In the genomic region with DNA sequence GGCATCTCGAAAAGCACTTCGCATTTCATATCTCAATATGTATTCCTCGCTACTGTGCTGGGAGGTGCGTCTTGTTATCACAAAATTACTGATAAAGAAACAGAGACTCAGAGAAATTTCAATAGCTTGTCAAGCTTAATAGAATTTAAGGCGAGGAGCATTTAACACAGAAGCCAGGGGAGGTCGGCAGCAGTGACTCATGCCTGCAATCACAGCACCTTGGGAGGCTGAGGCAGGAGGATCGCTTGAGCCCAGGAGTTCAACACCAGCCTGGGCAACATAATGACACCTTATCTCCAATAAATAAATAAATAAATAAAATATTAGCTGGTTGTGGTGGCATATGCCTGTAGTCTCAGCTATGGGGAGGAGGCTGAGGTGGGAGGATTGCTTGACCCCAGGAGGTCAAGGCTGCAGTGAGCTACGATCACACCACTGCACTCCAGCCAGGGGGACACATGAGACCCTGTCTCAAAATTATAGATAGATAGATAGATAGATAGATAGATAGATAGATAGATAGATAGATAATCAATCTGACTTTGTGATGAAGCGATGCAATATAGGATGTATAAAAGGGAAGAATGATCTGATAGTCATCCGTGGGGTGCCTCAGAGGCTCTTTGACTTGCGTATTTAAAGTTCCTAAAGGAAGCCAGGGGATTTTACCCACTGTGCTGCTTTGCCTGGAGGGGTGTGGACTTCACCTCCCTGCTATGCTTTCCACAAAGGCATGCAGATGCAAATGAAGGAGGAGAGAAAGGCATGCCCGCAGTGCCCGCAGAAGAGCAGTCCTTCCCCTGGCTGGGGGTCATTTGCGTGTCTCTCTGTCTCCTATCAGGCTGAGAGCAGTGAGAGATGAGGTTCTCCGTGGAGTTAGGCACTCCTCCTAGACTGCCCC, we compare ENCODE assay signal across 2 cellular contexts.
TF ChIP-seq lines count a peak whose summit lies in the region.

No MANE protein-coding gene starts in this region.

TF ChIP-seq in GM23338, 12 proteins besides CTCF, POLR2A, EP300 and RAD21:
- TF ChIP-seq ZNF462 (CRISPR knock-in tag; IDR thresholded peaks at IDR 0.05) (peak; percentile 61; the same call in 1 of the 2 replicates), POLR2AphosphoS5 (IDR thresholded peaks at IDR 0.05; ENCODE audit: low read depth) (no peak)

TF ChIP-seq in H1, 55 proteins besides CTCF, POLR2A, EP300 and RAD21:
- TF ChIP-seq BACH1 (IDR thresholded peaks at IDR 0.05; ENCODE audit: low read length) (peak; percentile 64), CBX8 (IDR thresholded peaks at IDR 0.05; ENCODE audit: borderline replicate concordance, low read depth, low read length) (no peak), BCL11A (IDR thresholded peaks at IDR 0.05; ENCODE audit: low read depth in 2 of 2, low read length in 2 of 2) (no peak), SAP30 (IDR thresholded peaks at IDR 0.05; ENCODE audit: insufficient read depth, insufficient replicate concordance, low read length) (no peak), SUZ12 (IDR thresholded peaks at IDR 0.05; ENCODE audit: low read length) (no peak), TEAD4 (IDR thresholded peaks at IDR 0.05; ENCODE audit: low read depth, low read length) (peak; percentile 70), CTBP2 (IDR thresholded peaks at IDR 0.05; ENCODE audit: borderline replicate concordance, insufficient read depth, insufficient read length, low read length) (peak; percentile 61), HDAC2 (IDR thresholded peaks at IDR 0.05; ENCODE audit: borderline replicate concordance in 1 of 2, low read depth in 2 of 2, low read length in 2 of 2) (peak in 1 of 2 experiments; percentile 90; a peak in 1 of 4 replicates), KDM4A (IDR thresholded peaks at IDR 0.05; ENCODE audit: low read depth, low read length, severe bottlenecking) (peak; percentile 19), RFX5 (IDR thresholded peaks at IDR 0.05; ENCODE audit: borderline replicate concordance, low read depth, low read length) (no peak)
